ENCODE assay signal across 1 cellular context in the genomic region with DNA sequence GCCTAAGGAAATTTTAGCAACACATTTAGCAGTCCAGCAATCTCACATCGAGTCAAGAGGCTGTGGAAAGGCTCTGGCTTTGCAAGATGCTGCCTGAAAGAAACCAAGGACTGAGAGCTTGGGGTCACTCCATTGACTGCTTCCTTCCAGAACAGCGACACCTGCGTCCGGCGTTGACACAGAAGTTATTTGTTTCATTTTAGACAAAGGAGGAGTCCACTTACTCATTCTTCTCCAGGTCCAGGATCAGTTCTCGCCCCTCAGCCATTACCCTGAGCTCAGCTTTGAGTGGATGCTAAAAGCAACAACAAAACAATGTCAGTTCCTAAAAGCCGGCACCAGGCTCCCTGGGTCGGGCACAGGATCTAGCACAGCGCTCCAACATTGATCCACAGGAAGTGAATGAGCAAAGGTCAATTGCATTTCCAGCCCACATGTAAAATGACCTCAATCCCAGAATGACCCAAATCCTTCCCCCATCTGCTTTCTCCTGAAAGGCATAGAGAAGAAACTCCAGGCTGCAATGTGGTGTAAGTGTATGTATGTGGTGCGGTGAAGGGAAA.
TF ChIP-seq lines count a peak whose summit lies in the region.

No MANE protein-coding gene starts in this region.

TF ChIP-seq in endothelial cell of umbilical vein, 7 proteins besides CTCF, POLR2A, EP300 and RAD21:
- TF ChIP-seq GATA2 (IDR thresholded peaks at IDR 0.05; ENCODE audit: insufficient read depth, insufficient read length, low read depth, low read length) = no peak
